Comparison of ENCODE assay signal across 9 cellular contexts in genomic region chr3:147975165-147975564, GRCh38.
"Had no signal": no experiment of that assay in that cellular context is flagged by ENCODE, and none has a peak within 500 bp of the region (broad histone marks: within the 10 kb centered on the region; RNA-seq: fewer than 3 reads in every experiment).

No MANE protein-coding gene starts in this region.

- H3K27ac ChIP-seq: GM23248 had no signal

- DNase-seq: GM23248, GOT3, H7, H9, HCEC 1CT, HFFc6 had no signal

- H2AFZ ChIP-seq: GM23248, GM23338 had no signal

- ATAC-seq: GM23338, HCT116 had no signal

- H3K9ac ChIP-seq: GM23248 had no signal

- H3K4me2 ChIP-seq: GM23338 had no signal

- H3K9me3 ChIP-seq: HAP-1 had no signal

- H3K4me3 ChIP-seq: GM23248, GM23338, HAP-1 had no signal

- H3K36me3 ChIP-seq: HAP-1 had no signal

- H3K4me1 ChIP-seq: HAP-1 had no signal
